ENCODE assay signal across 13 cellular contexts in genomic region chr9:7146582-7146981, GRCh38.
DNase-seq lines count a peak whose midpoint lies in the region; ATAC-seq, FAIRE-seq and TF ChIP-seq lines count a peak whose summit lies in the region.
"Had no signal": no experiment of that assay in that cellular context is flagged by ENCODE, and none has a peak within 500 bp of the region (broad histone marks: within the 10 kb centered on the region; RNA-seq: fewer than 3 reads in every experiment).

No MANE protein-coding gene starts in this region.

- H3K4me1 ChIP-seq in NT2/D1 (ENCODE audit: insufficient read depth, insufficient read length): peaks cover 16% of the 10 kb centered on the region
- H3K4me1 ChIP-seq in psoas muscle: peaks cover 58% of the 10 kb centered on the region

- no peak for TF ChIP-seq POLR2A in H54 (IDR thresholded peaks at IDR 0.05; ENCODE audit: low read depth, low read length)

- intact Hi-C loops in psoas muscle (cut with DNase I): loop anchor here in 1 of 2 donors (5.0 kb wide), 1 partner anchor 44 kb away; no protein-coding TSS in a partner anchor

- TF ChIP-seq CTCF in psoas muscle (IDR thresholded peaks at IDR 0.05) (no peak), GM20000 (IDR thresholded peaks at IDR 0.05; ENCODE audit: extremely low read depth, missing control alignments) (no peak)

- H3K27me3 ChIP-seq in NT2/D1 (ENCODE audit: insufficient read depth, insufficient read length): no peaks in the 10 kb centered on the region
- H3K27me3 ChIP-seq in psoas muscle (ENCODE audit: insufficient read depth in 3 of 3, low read length in 2 of 3): no peaks in the 10 kb centered on the region
- H3K27me3 ChIP-seq: BLaER1 treated with 17β-estradiol and CSF1 and Interleukin-3, amounts not matched to agents 10 nM and 100 nM had no signal

- H3K36me3 ChIP-seq in NT2/D1 (ENCODE audit: insufficient read depth, insufficient read length, low read length) (no peaks in the 10 kb centered on the region), psoas muscle (ENCODE audit: insufficient read depth in 1 of 2, low read depth in 1 of 2) (no peaks in the 10 kb centered on the region)
- H3K36me3 ChIP-seq: thoracic aorta had no signal

- ATAC-seq in esophagus mucosa (peak; percentile 44), psoas muscle (no peak)

- peak; percentile 41 for FAIRE-seq in H54 (lab: Jason Lieb, UNC)
- FAIRE-seq: GM12892, kidney had no signal

- H3K4me3 ChIP-seq in NT2/D1 (ENCODE audit: insufficient read length, low read depth): no peak overlapping the region
- H3K4me3 ChIP-seq in psoas muscle: no peak overlapping the region
- H3K4me3 ChIP-seq: BLaER1 treated with 17β-estradiol and CSF1 and Interleukin-3, amounts not matched to agents 10 nM and 100 nM; thoracic aorta had no signal

- DNase-seq in H54 (ENCODE audit: insufficient read length, low spot score): no peak
- DNase-seq in NT2/D1 (ENCODE audit: low read depth, low spot score): peak; percentile 57
- DNase-seq in psoas muscle: no peak
- no peak for DNase-seq in GM20000 (ENCODE audit: low spot score)
- no peak for DNase-seq in stimulated activated CD4-positive, alpha-beta T cell treated with anti-CD3 and anti-CD28 coated beads, Interleukin-2, amount 100 ng/mL, for 24 hours
- no peak for DNase-seq in NCI-H2196 (lab: John Stamatoyannopoulos, UW; ENCODE audit: unreplicated experiment)
- DNase-seq: activated naive CD4-positive, alpha-beta T cell treated with Interleukin-2 at 50 U/mL for 16 hours; kidney; NCI-H1048 had no signal

- H3K9ac ChIP-seq in NT2/D1 (ENCODE audit: insufficient read length, low read depth): no peak overlapping the region
- H3K9ac ChIP-seq: BLaER1 treated with 17β-estradiol and CSF1 and Interleukin-3, amounts not matched to agents 10 nM and 100 nM had no signal

- peaks cover 14% of the 10 kb centered on the region; the same call in 1 of the 2 replicates for H3K9me3 ChIP-seq in NT2/D1 (ENCODE audit: insufficient read depth, low read length)
- H3K9me3 ChIP-seq in psoas muscle: no peaks in the 10 kb centered on the region
- H3K9me3 ChIP-seq: thoracic aorta had no signal

- 41 to 48% (median 44%) methylated on average over 5 of the region's 5 CpGs for WGBS in psoas muscle, 3 donors

- peak overlapping the region; percentile 90 for H3K27ac ChIP-seq in psoas muscle
- H3K27ac ChIP-seq: BLaER1 treated with 17β-estradiol and CSF1 and Interleukin-3, amounts not matched to agents 10 nM and 100 nM had no signal
